8 cellular contexts compared by ENCODE assay signal in genomic region chr12:4353785-4354208, GRCh38. TPM values are rescaled to one million over a fixed set of nuclear protein-coding genes. Genes with fewer than 3 reads are reported as not detected.
DNase-seq lines count a peak whose midpoint lies in the region; ATAC-seq, FAIRE-seq and TF ChIP-seq lines count a peak whose summit lies in the region.

No MANE protein-coding gene starts in this region.

- H3K4me3 ChIP-seq in CD8-positive, alpha-beta memory T cell (ENCODE audit: low read length), result no peak overlapping the region
- no peak overlapping the region for H3K4me3 ChIP-seq in spleen

- peak overlapping the region in 4 of 8 donors; percentile 29 to 77 (median 62) for H3K27ac Mint-ChIP-seq in CD8-positive, alpha-beta memory T cell
- no peak overlapping the region for H3K27ac Mint-ChIP-seq in activated CD4-positive, alpha-beta memory T cell treated with anti-CD3 and anti-CD28 coated beads for 36 hours

- ATAC-seq in esophagus mucosa (peak; percentile 39), GM18520 (IDR thresholded peaks at IDR 0.05; ENCODE audit: unreplicated experiment) (no peak)

- no peaks in the 10 kb centered on the region for H3K9me3 Mint-ChIP-seq in CD8-positive, alpha-beta memory T cell
- H3K9me3 Mint-ChIP-seq in activated CD4-positive, alpha-beta memory T cell treated with anti-CD3 and anti-CD28 coated beads for 36 hours, result no peaks in the 10 kb centered on the region

- peak overlapping the region in 1 of 7 donors; percentile 33 for H3K4me3 Mint-ChIP-seq in CD8-positive, alpha-beta memory T cell
- H3K4me3 Mint-ChIP-seq in activated CD4-positive, alpha-beta memory T cell treated with anti-CD3 and anti-CD28 coated beads for 36 hours, result no peak overlapping the region

- peaks cover 6 to 10% (median 10%) of the 10 kb centered on the region in 3 donors for H3K4me1 Mint-ChIP-seq in CD8-positive, alpha-beta memory T cell
- H3K4me1 Mint-ChIP-seq in activated CD4-positive, alpha-beta memory T cell treated with anti-CD3 and anti-CD28 coated beads for 36 hours (ENCODE audit: low read depth), result peaks cover 3% of the 10 kb centered on the region

- peaks cover 0 to 34% (median 12%) of the 10 kb centered on the region in 3 donors for H3K36me3 Mint-ChIP-seq in CD8-positive, alpha-beta memory T cell
- peaks cover 17% of the 10 kb centered on the region for H3K36me3 Mint-ChIP-seq in activated CD4-positive, alpha-beta memory T cell treated with anti-CD3 and anti-CD28 coated beads for 36 hours

- POLR2A ChIA-PET in CD8-positive, alpha-beta memory T cell (lab: Charles Lee), result no interaction called here
- POLR2A ChIA-PET in activated CD4-positive, alpha-beta memory T cell treated with anti-CD3 and anti-CD28 coated beads for 36 hours (lab: Charles Lee), result no interaction called here

- no peaks in the 10 kb centered on the region for H3K27me3 Mint-ChIP-seq in CD8-positive, alpha-beta memory T cell
- H3K27me3 Mint-ChIP-seq in activated CD4-positive, alpha-beta memory T cell treated with anti-CD3 and anti-CD28 coated beads for 36 hours, result no peaks in the 10 kb centered on the region

- no peaks in the 10 kb centered on the region for H3K27me3 ChIP-seq in CD8-positive, alpha-beta memory T cell (ENCODE audit: insufficient read depth, low read length, poor library complexity, severe bottlenecking)
- H3K27me3 ChIP-seq in spleen (replicated peaks in 1 of 7), result no peaks in the 10 kb centered on the region

- H3K4me1 ChIP-seq in CD8-positive, alpha-beta memory T cell (ENCODE audit: insufficient read depth, low read length), result no peaks in the 10 kb centered on the region
- H3K4me1 ChIP-seq in spleen, result no peaks in the 10 kb centered on the region

- FAIRE-seq in GM12892 (lab: Jason Lieb, UNC), result no peak

- DNase-seq in CD8-positive, alpha-beta memory T cell, result peak; percentile 36 to 68 (median 54)
- DNase-seq in HT1080 (ENCODE audit: low read depth) (peak; percentile 8), spleen (no peak), AG20443 (ENCODE audit: low spot score) (no peak), GM12892 (ENCODE audit: insufficient read length) (no peak)
- DNase-seq in activated CD4-positive, alpha-beta memory T cell treated with anti-CD3 and anti-CD28 coated beads for 36 hours, result peak; percentile 41

- TF ChIP-seq CTCF in spleen (IDR thresholded peaks at IDR 0.05 in 8 of 11, conservative IDR thresholded peaks at IDR 0.05 in 3 of 11), result peak in 7 of 11 experiments; percentile 15 to 61 (median 37)

- H3K36me3 ChIP-seq in CD8-positive, alpha-beta memory T cell (ENCODE audit: insufficient read depth, low read length), result no peaks in the 10 kb centered on the region
- H3K36me3 ChIP-seq in spleen, result peaks cover 0 to 61% (median 33%) of the 10 kb centered on the region in 6 donors

- no peak overlapping the region for H3K27ac ChIP-seq in CD8-positive, alpha-beta memory T cell (ENCODE audit: low read depth, low read length)
- no peak overlapping the region for H3K27ac ChIP-seq in spleen

- 57 to 87% (median 65%) methylated on average over 4 of the region's 4 CpGs for WGBS in spleen, 5 donors

- H3K9me3 ChIP-seq in CD8-positive, alpha-beta memory T cell (ENCODE audit: low read length), result no peaks in the 10 kb centered on the region
- no peaks in the 10 kb centered on the region for H3K9me3 ChIP-seq in spleen

- TF ChIP-seq POLR2A in spleen (IDR thresholded peaks at IDR 0.05) (no peak), GM12892 (IDR thresholded peaks at IDR 0.05; ENCODE audit: low read depth, low read length) (no peak)

- intact Hi-C loops in activated CD4-positive, alpha-beta memory T cell treated with anti-CD3 and anti-CD28 coated beads for 36 hours (cut with micrococcal nuclease), result loop anchor here (2.0 to 10.0 kb wide), 2 partner anchors 173 to 401 kb away; no protein-coding TSS in a partner anchor
- intact Hi-C loops in spleen (cut with DNase I; ENCODE audit: low total_unique reads), result no loop called here

- CTCF ChIA-PET in CD8-positive, alpha-beta memory T cell (lab: Charles Lee), result interaction anchor here (1.0 to 1.2 kb wide), 2 partner anchors 19 to 406 kb away, joined by 4 to 5 read pairs; no protein-coding TSS in a partner anchor
- CTCF ChIA-PET in activated CD4-positive, alpha-beta memory T cell treated with anti-CD3 and anti-CD28 coated beads for 36 hours (lab: Charles Lee), result interaction anchor here (0.7 to 1.1 kb wide), 7 partner anchors 16 to 246 kb away, joined by 3 to 5 read pairs (median 3); no protein-coding TSS in a partner anchor

RNA-seq across cellular contexts. Expression of gene FGF23, which starts 25.7 kb away (rescaled TPM):
- not detected for total RNA-seq in CD8-positive, alpha-beta memory T cell
- not detected for polyA plus RNA-seq in CD8-positive, alpha-beta memory T cell
- total RNA-seq in HT1080 (2014; rRNA removed; shearing (Covaris generic)), result not detected in 2 replicates
- not detected in 2 replicates for polyA plus RNA-seq in HT1080 (2015; cell fraction: cytosol; rRNA removed)
- not detected in 2 replicates for polyA plus RNA-seq in HT1080 (2015; cell fraction: nucleus; rRNA removed)
- total RNA-seq in activated CD4-positive, alpha-beta memory T cell treated with anti-CD3 and anti-CD28 coated beads for 36 hours, result not detected
- not detected for total RNA-seq in esophagus mucosa
- not detected for total RNA-seq in spleen
- polyA plus RNA-seq in spleen, result under 1 TPM in 1 of 3 donors, not detected in 2; 0.03 TPM
- not detected for polyA plus RNA-seq in GM12892 (2012; ENCODE audit: missing spikeins)

RNA-seq across cellular contexts. Expression of gene TIGAR, which starts 32.8 kb away (rescaled TPM):
- 10 to 100 TPM; 22.8 to 29.6 TPM for total RNA-seq in CD8-positive, alpha-beta memory T cell
- polyA plus RNA-seq in CD8-positive, alpha-beta memory T cell, result 4.2 TPM
- 11.0 and 13.8 TPM in 2 replicates for total RNA-seq in HT1080 (2014; rRNA removed; shearing (Covaris generic))
- 16.7 and 17.5 TPM in 2 replicates for polyA plus RNA-seq in HT1080 (2015; cell fraction: cytosol; rRNA removed)
- polyA plus RNA-seq in HT1080 (2015; cell fraction: nucleus; rRNA removed), result 11.7 and 12.8 TPM in 2 replicates
- total RNA-seq in activated CD4-positive, alpha-beta memory T cell treated with anti-CD3 and anti-CD28 coated beads for 36 hours, result 10 to 100 TPM; 12.0 to 13.6 TPM
- total RNA-seq in esophagus mucosa (6.1 TPM), spleen (10 to 100 TPM in 6 of 7 donors, 1 to 10 TPM in 1; 7.1 to 16.7 (median 12.6) TPM)
- 1 to 10 TPM; 4.5 to 9.0 (median 5.1) TPM for polyA plus RNA-seq in spleen
- 20.3 TPM for polyA plus RNA-seq in GM12892 (2012; ENCODE audit: missing spikeins)

Comparison
In these comparisons a context has a peak if more than half of its experiments do, and no peak if none do; other contexts are left out.
1. DNase-seq: peak in CD8-positive, alpha-beta memory T cell (5 of 5), HT1080 (single experiment) and activated CD4-positive, alpha-beta memory T cell treated with anti-CD3 and anti-CD28 coated beads for 36 hours (single experiment); none in spleen (single experiment), AG20443 (single experiment) and GM12892 (single experiment).